ENCODE assay signal across 10 cellular contexts in genomic region chrX:145190801-145191389, GRCh38. TPM values are rescaled to one million over a fixed set of nuclear protein-coding genes. Genes with fewer than 3 reads are reported as not detected.
DNase-seq lines count a peak whose midpoint lies in the region; ATAC-seq, FAIRE-seq and TF ChIP-seq lines count a peak whose summit lies in the region.
"Had no signal": no experiment of that assay in that cellular context is flagged by ENCODE, and none has a peak within 500 bp of the region (broad histone marks: within the 10 kb centered on the region; RNA-seq: fewer than 3 reads in every experiment).

No MANE protein-coding gene starts in this region.

- no peak overlapping the region for H3K4me3 ChIP-seq in foreskin fibroblast (ENCODE audit: low read depth in 1 of 2, low read length in 2 of 2)

- ATAC-seq in HG03521 (IDR thresholded peaks at IDR 0.05; ENCODE audit: unreplicated experiment) (no peak), HG02759 (IDR thresholded peaks at IDR 0.05; ENCODE audit: unreplicated experiment) (no peak)
- ATAC-seq in effector memory CD8-positive, alpha-beta T cell (replicated peaks), result no peak

- no peak overlapping the region for H3K4me3 Mint-ChIP-seq in effector memory CD8-positive, alpha-beta T cell
- H3K4me3 Mint-ChIP-seq: activated naive CD8-positive, alpha-beta T cell treated with anti-CD3 and anti-CD28 coated beads for 36 hours had no signal

- H3K4me1 Mint-ChIP-seq in effector memory CD8-positive, alpha-beta T cell (ENCODE audit: low read depth in 2 of 2), result no peaks in the 10 kb centered on the region
- H3K4me1 Mint-ChIP-seq: activated naive CD8-positive, alpha-beta T cell treated with anti-CD3 and anti-CD28 coated beads for 36 hours had no signal

- H3K9me3 Mint-ChIP-seq in effector memory CD8-positive, alpha-beta T cell, result peaks cover 9 to 22% of the 10 kb centered on the region in 2 donors

- FAIRE-seq in RCC 7860 (lab: Jason Lieb, UNC), result peak; percentile 32

- peak; percentile 19 for DNase-seq in A172 (ENCODE audit: low spot score)
- DNase-seq in GM10266 (ENCODE audit: extremely low spot score), result no peak
- DNase-seq in RCC 7860 (ENCODE audit: low spot score), result no peak
- peak in 1 of 2 donors; percentile 1 for DNase-seq in foreskin fibroblast
- no peak for DNase-seq in NCI-H446 (lab: John Stamatoyannopoulos, UW)
- DNase-seq in effector memory CD8-positive, alpha-beta T cell, result no peak
- DNase-seq: activated naive CD8-positive, alpha-beta T cell treated with anti-CD3 and anti-CD28 coated beads for 36 hours; GDM1 had no signal

- no peak overlapping the region for H3K27ac Mint-ChIP-seq in effector memory CD8-positive, alpha-beta T cell
- H3K27ac Mint-ChIP-seq: activated naive CD8-positive, alpha-beta T cell treated with anti-CD3 and anti-CD28 coated beads for 36 hours had no signal

- TF ChIP-seq CTCF in GM10266 (IDR thresholded peaks at IDR 0.05; ENCODE audit: control insufficient read depth, insufficient read depth, low read depth, missing control alignments), result peak; percentile 10
- TF ChIP-seq CTCF in foreskin fibroblast (IDR thresholded peaks at IDR 0.05; ENCODE audit: low read depth, low read length), result peak; percentile 2

- no peaks in the 10 kb centered on the region for H3K36me3 Mint-ChIP-seq in effector memory CD8-positive, alpha-beta T cell (ENCODE audit: insufficient read depth)

- no peaks in the 10 kb centered on the region for H3K27me3 Mint-ChIP-seq in effector memory CD8-positive, alpha-beta T cell
- H3K27me3 Mint-ChIP-seq: activated naive CD8-positive, alpha-beta T cell treated with anti-CD3 and anti-CD28 coated beads for 36 hours had no signal

RNA-seq across cellular contexts. Expression of gene SPANXN1, which starts 56.4 kb away (rescaled TPM):
- not detected in 2 replicates for total RNA-seq in A172 (2014; rRNA removed; shearing (Covaris generic))
- total RNA-seq: activated naive CD8-positive, alpha-beta T cell treated with anti-CD3 and anti-CD28 coated beads for 36 hours had no signal
